1 cellular context compared by ENCODE assay signal in genomic region chr6:159681104-159681503, GRCh38.
TF ChIP-seq lines count a peak whose summit lies in the region.

No MANE protein-coding gene starts in this region.

TF ChIP-seq in endothelial cell of umbilical vein, 7 proteins besides CTCF, POLR2A, EP300 and RAD21:
- TF ChIP-seq FOS (IDR thresholded peaks at IDR 0.05; ENCODE audit: borderline replicate concordance, insufficient read depth, low read length) (no peak), GATA2 (IDR thresholded peaks at IDR 0.05; ENCODE audit: insufficient read depth, insufficient read length, low read depth, low read length) (peak; percentile 42)
